Comparison of ENCODE assay signal across 39 cellular contexts in genomic region chr2:194214192-194214591, GRCh38.
"Had no signal": no experiment of that assay in that cellular context is flagged by ENCODE, and none has a peak within 500 bp of the region (broad histone marks: within the 10 kb centered on the region; RNA-seq: fewer than 3 reads in every experiment).

No MANE protein-coding gene starts in this region.

- H3K27ac Mint-ChIP-seq: activated naive CD4-positive, alpha-beta T cell treated with anti-CD3 and anti-CD28 coated beads for 36 hours; activated naive CD4-positive, alpha-beta T cell treated with anti-CD3 and anti-CD28 coated beads, Interleukin-2, amount 10 ng/mL, durations not matched to agents 7 days and 5 days; activated naive CD4-positive, alpha-beta T cell treated with anti-CD3 and anti-CD28 coated beads, Interleukin-2, amount 50 U/mL, for 24 hours; activated naive CD4-positive, alpha-beta T cell treated with anti-CD3 and anti-CD28 coated beads, Interleukin-2, amount 50 U/mL, for 72 hours; activated naive CD8-positive, alpha-beta T cell; activated naive CD8-positive, alpha-beta T cell treated with anti-CD3 and anti-CD28 coated beads for 36 hours; activated naive CD8-positive, alpha-beta T cell treated with anti-CD3 and anti-CD28 coated beads, Interleukin-2, amount 10 ng/mL, durations not matched to agents 7 days and 5 days; activated naive CD8-positive, alpha-beta T cell treated with anti-CD3 and anti-CD28 coated beads, Interleukin-2, amount 50 U/mL, for 24 hours; activated T-cell treated with anti-CD3 and anti-CD28 coated beads, Interleukin-2, amount 50 U/mL, for 24 hours; activated T-cell treated with anti-CD3 and anti-CD28 coated beads, Interleukin-2, amount 50 U/mL, for 72 hours; activated T-helper 1 cell treated with anti-CD3 and anti-CD28 coated beads, Interleukin-12 subunit alpha, Interleukin-12 subunit beta, Interleukin-2, Interleukin-4 antibody, amounts not matched to agents 30 ng/mL and 10 ng/mL and 1 ng/mL, durations not matched to agents 14 hours and 24 hours and 36 hours; activated T-helper 17 cell treated with anti-CD3 and anti-CD28 coated beads, Interleukin-2, amount 50 U/mL, for 72 hours; activated T-helper 2 cell treated with anti-CD3 and anti-CD28 coated beads, Interferon-gamma antibody, Interleukin-2, Interleukin-4, amounts not matched to agents 10 μg/mL and 5 μg/mL and 100 μg/mL, durations not matched to agents 14 hours and 24 hours and 36 hours; brain had no signal

- H3K36me3 Mint-ChIP-seq: activated naive CD4-positive, alpha-beta T cell treated with anti-CD3 and anti-CD28 coated beads, Interleukin-2, amount 10 ng/mL, durations not matched to agents 7 days and 5 days; activated naive CD4-positive, alpha-beta T cell treated with anti-CD3 and anti-CD28 coated beads, Interleukin-2, amount 50 U/mL, for 24 hours; activated naive CD4-positive, alpha-beta T cell treated with anti-CD3 and anti-CD28 coated beads, Interleukin-2, amount 50 U/mL, for 72 hours; activated naive CD8-positive, alpha-beta T cell; activated naive CD8-positive, alpha-beta T cell treated with anti-CD3 and anti-CD28 coated beads for 36 hours; activated naive CD8-positive, alpha-beta T cell treated with anti-CD3 and anti-CD28 coated beads, Interleukin-2, amount 10 ng/mL, durations not matched to agents 7 days and 5 days; brain had no signal

- H3K27ac ChIP-seq: adrenal gland, ascending aorta, body of pancreas, brain microvascular endothelial cell, breast epithelium, cardiac muscle cell had no signal

- H3K27me3 ChIP-seq: adrenal gland, ascending aorta, body of pancreas, brain microvascular endothelial cell, breast epithelium, cardiac muscle cell had no signal

- H3K36me3 ChIP-seq: adrenal gland, ascending aorta, brain microvascular endothelial cell, breast epithelium, cardiac muscle cell had no signal

- H3K27me3 Mint-ChIP-seq: activated naive CD4-positive, alpha-beta T cell treated with anti-CD3 and anti-CD28 coated beads, Interleukin-2, amount 10 ng/mL, durations not matched to agents 7 days and 5 days; activated naive CD4-positive, alpha-beta T cell treated with anti-CD3 and anti-CD28 coated beads, Interleukin-2, amount 50 U/mL, for 24 hours; activated naive CD8-positive, alpha-beta T cell; activated naive CD8-positive, alpha-beta T cell treated with anti-CD3 and anti-CD28 coated beads for 36 hours; activated naive CD8-positive, alpha-beta T cell treated with anti-CD3 and anti-CD28 coated beads, Interleukin-2, amount 10 ng/mL, durations not matched to agents 7 days and 5 days; activated naive CD8-positive, alpha-beta T cell treated with anti-CD3 and anti-CD28 coated beads, Interleukin-2, amount 50 U/mL, for 24 hours; activated T-cell treated with anti-CD3 and anti-CD28 coated beads, Interleukin-2, amount 50 U/mL, for 24 hours; activated T-helper 17 cell treated with anti-CD3 and anti-CD28 coated beads, Interleukin-2, amount 50 U/mL, for 72 hours; central memory CD8-positive, alpha-beta T cell had no signal

- DNase-seq: activated effector memory CD4-positive, alpha-beta T cell treated with anti-CD3 and anti-CD28 coated beads, Interleukin-2, amount 50 U/mL, for 16 hours; activated effector memory CD4-positive, alpha-beta T cell treated with Interleukin-2 at 50 U/mL for 16 hours; activated gamma-delta T cell; activated gamma-delta T cell treated with Interleukin-2 at 50 U/mL for 16 hours; activated naive CD4-positive, alpha-beta T cell; activated naive CD4-positive, alpha-beta T cell treated with anti-CD3 and anti-CD28 coated beads for 36 hours; activated naive CD4-positive, alpha-beta T cell treated with anti-CD3 and anti-CD28 coated beads, Interleukin-2, amount 10 ng/mL, durations not matched to agents 7 days and 5 days; activated naive CD4-positive, alpha-beta T cell treated with anti-CD3 and anti-CD28 coated beads, Interleukin-2, amount 50 U/mL, for 16 hours; activated naive CD4-positive, alpha-beta T cell treated with Interleukin-2 at 50 U/mL for 16 hours; activated naive CD8-positive, alpha-beta T cell treated with anti-CD3 and anti-CD28 coated beads for 36 hours; activated naive CD8-positive, alpha-beta T cell treated with anti-CD3 and anti-CD28 coated beads, Interleukin-2, amount 10 ng/mL, durations not matched to agents 7 days and 5 days; activated naive CD8-positive, alpha-beta T cell treated with anti-CD3 and anti-CD28 coated beads, Interleukin-2, amount 50 U/mL, for 24 hours; activated T-cell treated with anti-CD3 and anti-CD28 coated beads for 4 hours; activated T-cell treated with anti-CD3 and anti-CD28 coated beads, Interleukin-2, amount 50 U/mL, for 1 hour; activated T-cell treated with anti-CD3 and anti-CD28 coated beads, Interleukin-2, amount 50 U/mL, for 24 hours; activated T-cell treated with anti-CD3 and anti-CD28 coated beads, Interleukin-2, amount 50 U/mL, for 4 hours; activated T-cell treated with anti-CD3 and anti-CD28 coated beads, Interleukin-2, amount 50 U/mL, for 48 hours; activated T-cell treated with anti-CD3 and anti-CD28 coated beads, Interleukin-2, amount 50 U/mL, for 72 hours; adrenal gland; amniotic stem cell; amygdala; anterior cingulate cortex; aorta; body of pancreas; brain microvascular endothelial cell; caudate nucleus; central memory CD4-positive, alpha-beta T cell; cerebellar nuclear complex had no signal

- H3K4me1 ChIP-seq: adrenal gland, ascending aorta, body of pancreas, breast epithelium had no signal

- ATAC-seq: activated naive CD4-positive, alpha-beta T cell treated with anti-CD3 and anti-CD28 coated beads, Interleukin-2, amount 50 U/mL, for 72 hours; activated naive CD8-positive, alpha-beta T cell treated with anti-CD3 and anti-CD28 coated beads, Interleukin-2, amount 50 U/mL, for 24 hours; activated T-cell treated with anti-CD3 and anti-CD28 coated beads, Interleukin-2, amount 50 U/mL, for 4 hours; activated T-cell treated with anti-CD3 and anti-CD28 coated beads, Interleukin-2, amount 50 U/mL, for 72 hours; activated T-helper 17 cell treated with anti-CD3 and anti-CD28 coated beads, Interleukin-2, amount 50 U/mL, for 72 hours; body of pancreas had no signal

- H3K4me1 Mint-ChIP-seq: activated naive CD4-positive, alpha-beta T cell treated with anti-CD3 and anti-CD28 coated beads, Interleukin-2, amount 10 ng/mL, durations not matched to agents 7 days and 5 days; activated naive CD4-positive, alpha-beta T cell treated with anti-CD3 and anti-CD28 coated beads, Interleukin-2, amount 50 U/mL, for 24 hours; activated naive CD8-positive, alpha-beta T cell treated with anti-CD3 and anti-CD28 coated beads for 36 hours; activated naive CD8-positive, alpha-beta T cell treated with anti-CD3 and anti-CD28 coated beads, Interleukin-2, amount 10 ng/mL, durations not matched to agents 7 days and 5 days; activated naive CD8-positive, alpha-beta T cell treated with anti-CD3 and anti-CD28 coated beads, Interleukin-2, amount 50 U/mL, for 24 hours; activated T-helper 17 cell treated with anti-CD3 and anti-CD28 coated beads, Interleukin-2, amount 50 U/mL, for 72 hours; brain; central memory CD8-positive, alpha-beta T cell had no signal

- H3K9me3 Mint-ChIP-seq: activated naive CD4-positive, alpha-beta T cell treated with anti-CD3 and anti-CD28 coated beads for 36 hours; activated naive CD4-positive, alpha-beta T cell treated with anti-CD3 and anti-CD28 coated beads, Interleukin-2, amount 10 ng/mL, durations not matched to agents 7 days and 5 days; activated naive CD4-positive, alpha-beta T cell treated with anti-CD3 and anti-CD28 coated beads, Interleukin-2, amount 50 U/mL, for 24 hours; activated naive CD4-positive, alpha-beta T cell treated with anti-CD3 and anti-CD28 coated beads, Interleukin-2, amount 50 U/mL, for 72 hours; activated naive CD8-positive, alpha-beta T cell treated with anti-CD3 and anti-CD28 coated beads for 36 hours; activated naive CD8-positive, alpha-beta T cell treated with anti-CD3 and anti-CD28 coated beads, Interleukin-2, amount 10 ng/mL, durations not matched to agents 7 days and 5 days; activated T-cell treated with anti-CD3 and anti-CD28 coated beads, Interleukin-2, amount 50 U/mL, for 24 hours; activated T-cell treated with anti-CD3 and anti-CD28 coated beads, Interleukin-2, amount 50 U/mL, for 4 hours; activated T-cell treated with anti-CD3 and anti-CD28 coated beads, Interleukin-2, amount 50 U/mL, for 72 hours; activated T-helper 1 cell treated with anti-CD3 and anti-CD28 coated beads, Interleukin-12 subunit alpha, Interleukin-12 subunit beta, Interleukin-2, Interleukin-4 antibody, amounts not matched to agents 30 ng/mL and 10 ng/mL and 1 ng/mL, durations not matched to agents 14 hours and 24 hours and 36 hours; activated T-helper 17 cell treated with anti-CD3 and anti-CD28 coated beads, Interleukin-2, amount 50 U/mL, for 72 hours; activated T-helper 2 cell treated with anti-CD3 and anti-CD28 coated beads, Interferon-gamma antibody, Interleukin-2, Interleukin-4, amounts not matched to agents 10 μg/mL and 5 μg/mL and 100 μg/mL, durations not matched to agents 14 hours and 24 hours and 36 hours; brain had no signal

- H3K4me3 ChIP-seq: adrenal gland, ascending aorta, body of pancreas, breast epithelium, cardiac muscle cell had no signal

- H3K4me3 Mint-ChIP-seq: activated naive CD4-positive, alpha-beta T cell treated with anti-CD3 and anti-CD28 coated beads for 36 hours; activated naive CD4-positive, alpha-beta T cell treated with anti-CD3 and anti-CD28 coated beads, Interleukin-2, amount 10 ng/mL, durations not matched to agents 7 days and 5 days; activated naive CD4-positive, alpha-beta T cell treated with anti-CD3 and anti-CD28 coated beads, Interleukin-2, amount 50 U/mL, for 24 hours; activated naive CD8-positive, alpha-beta T cell; activated naive CD8-positive, alpha-beta T cell treated with anti-CD3 and anti-CD28 coated beads for 36 hours; activated naive CD8-positive, alpha-beta T cell treated with anti-CD3 and anti-CD28 coated beads, Interleukin-2, amount 10 ng/mL, durations not matched to agents 7 days and 5 days; activated naive CD8-positive, alpha-beta T cell treated with anti-CD3 and anti-CD28 coated beads, Interleukin-2, amount 50 U/mL, for 24 hours; activated T-cell treated with anti-CD3 and anti-CD28 coated beads, Interleukin-2, amount 50 U/mL, for 24 hours; activated T-cell treated with anti-CD3 and anti-CD28 coated beads, Interleukin-2, amount 50 U/mL, for 4 hours; activated T-cell treated with anti-CD3 and anti-CD28 coated beads, Interleukin-2, amount 50 U/mL, for 72 hours; activated T-helper 1 cell treated with anti-CD3 and anti-CD28 coated beads, Interleukin-12 subunit alpha, Interleukin-12 subunit beta, Interleukin-2, Interleukin-4 antibody, amounts not matched to agents 30 ng/mL and 10 ng/mL and 1 ng/mL, durations not matched to agents 14 hours and 24 hours and 36 hours; activated T-helper 17 cell treated with anti-CD3 and anti-CD28 coated beads, Interleukin-2, amount 50 U/mL, for 72 hours; brain; central memory CD8-positive, alpha-beta T cell had no signal

- H3K9me3 ChIP-seq: adrenal gland, ascending aorta, body of pancreas, breast epithelium had no signal
